37 cellular contexts compared by ENCODE assay signal in the genomic region with DNA sequence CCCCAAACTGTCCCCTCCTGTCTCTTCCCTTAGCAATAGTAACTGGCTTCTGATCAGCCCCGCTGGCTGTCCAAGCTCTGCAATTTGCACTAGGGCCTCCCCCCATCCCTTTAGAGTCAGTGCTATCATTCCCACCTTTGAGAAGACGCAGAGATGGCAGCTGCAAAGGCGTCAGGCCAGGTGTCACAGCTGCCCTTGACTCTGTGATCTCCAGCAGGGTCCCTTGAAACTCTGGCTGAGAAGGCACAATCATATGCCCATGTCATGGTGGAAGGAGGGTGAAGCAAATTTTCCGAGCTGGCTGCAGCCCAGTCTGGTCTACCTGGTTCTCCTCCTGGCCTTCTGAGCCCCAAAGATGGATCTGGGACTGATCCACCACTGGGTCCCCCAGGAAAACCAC. TPM values are rescaled to one million over a fixed set of nuclear protein-coding genes. Genes with fewer than 3 reads are reported as not detected.
"Had no signal": no experiment of that assay in that cellular context is flagged by ENCODE, and none has a peak within 500 bp of the region (broad histone marks: within the 10 kb centered on the region; RNA-seq: fewer than 3 reads in every experiment).

No MANE protein-coding gene starts in this region.

- H3K36me3 Mint-ChIP-seq: activated CD4-positive, alpha-beta memory T cell treated with anti-CD3 and anti-CD28 coated beads for 36 hours; activated CD8-positive, alpha-beta memory T cell treated with anti-CD3 and anti-CD28 coated beads, Interleukin-2, amount 10 ng/mL, durations not matched to agents 7 days and 5 days; activated naive CD8-positive, alpha-beta T cell treated with anti-CD3 and anti-CD28 coated beads for 36 hours had no signal

- H3K27ac Mint-ChIP-seq: activated CD4-positive, alpha-beta memory T cell treated with anti-CD3 and anti-CD28 coated beads for 36 hours; activated CD8-positive, alpha-beta memory T cell treated with anti-CD3 and anti-CD28 coated beads, Interleukin-2, amount 10 ng/mL, durations not matched to agents 7 days and 5 days; activated naive CD8-positive, alpha-beta T cell treated with anti-CD3 and anti-CD28 coated beads for 36 hours; activated T-cell treated with anti-CD3 and anti-CD28 coated beads, Interleukin-2, amount 50 U/mL, for 72 hours; activated T-helper 17 cell treated with anti-CD3 and anti-CD28 coated beads, Interleukin-2, amount 50 U/mL, for 72 hours had no signal

- H3K36me3 ChIP-seq: brain microvascular endothelial cell, WERI-Rb-1 had no signal

- ATAC-seq: activated CD8-positive, alpha-beta memory T cell treated with anti-CD3 and anti-CD28 coated beads, Interleukin-2, amount 10 ng/mL, durations not matched to agents 7 days and 5 days; activated T-cell treated with anti-CD3 and anti-CD28 coated beads, Interleukin-2, amount 50 U/mL, for 72 hours; activated T-helper 17 cell treated with anti-CD3 and anti-CD28 coated beads, Interleukin-2, amount 50 U/mL, for 72 hours; Right ventricle myocardium inferior; SK-N-SH treated with all-trans-retinoic acid at 6 μM for 48 hours had no signal

- H3K4me3 Mint-ChIP-seq: activated CD4-positive, alpha-beta memory T cell treated with anti-CD3 and anti-CD28 coated beads for 36 hours; activated CD8-positive, alpha-beta memory T cell treated with anti-CD3 and anti-CD28 coated beads, Interleukin-2, amount 10 ng/mL, durations not matched to agents 7 days and 5 days; activated naive CD8-positive, alpha-beta T cell treated with anti-CD3 and anti-CD28 coated beads for 36 hours; activated T-cell treated with anti-CD3 and anti-CD28 coated beads, Interleukin-2, amount 50 U/mL, for 72 hours; activated T-helper 17 cell treated with anti-CD3 and anti-CD28 coated beads, Interleukin-2, amount 50 U/mL, for 72 hours had no signal

- H3K27ac ChIP-seq: brain microvascular endothelial cell, KMS-11, PC-9, RWPE1, WERI-Rb-1 had no signal

- H3K4me3 ChIP-seq: PC-9 had no signal

- H3K27me3 ChIP-seq: brain microvascular endothelial cell had no signal

- DNase-seq: activated CD4-positive, alpha-beta memory T cell treated with anti-CD3 and anti-CD28 coated beads for 36 hours; activated CD4-positive, alpha-beta T cell treated with anti-CD3 and anti-CD28 coated beads for 1 hour; activated CD4-positive, alpha-beta T cell treated with anti-CD3 and anti-CD28 coated beads for 48 hours; activated CD4-positive, CD25-positive, alpha-beta regulatory T cell; activated CD8-positive, alpha-beta memory T cell treated with anti-CD3 and anti-CD28 coated beads, Interleukin-2, amount 10 ng/mL, durations not matched to agents 7 days and 5 days; activated effector memory CD4-positive, alpha-beta T cell treated with anti-CD3 and anti-CD28 coated beads, Interleukin-2, amount 50 U/mL, for 16 hours; activated naive CD4-positive, alpha-beta T cell; activated naive CD4-positive, alpha-beta T cell treated with anti-CD3 and anti-CD28 coated beads, Interleukin-2, amount 50 U/mL, for 16 hours; activated naive CD8-positive, alpha-beta T cell treated with anti-CD3 and anti-CD28 coated beads for 36 hours; activated T-cell treated with anti-CD3 and anti-CD28 coated beads, Interleukin-2, amount 50 U/mL, for 1 hour; activated T-cell treated with anti-CD3 and anti-CD28 coated beads, Interleukin-2, amount 50 U/mL, for 72 hours; amniotic stem cell; brain microvascular endothelial cell; MM.1S; MV-4-11; NCI-H1092; NCI-H1436 treated with DMSO at 0.1 percent for 48 hours; NCI-H1694 treated with DMSO at 0.1 percent for 48 hours; NCI-H2029; NCI-H510A; NCI-H526; NCI-H748 treated with DMSO at 0.1 percent for 48 hours; NK-92 treated with Interleukin-12 subunit alpha and Interleukin-12 subunit beta, amount 100 ng/mL, for 24 hours; PC-9; SIG-M5; T-helper 1 cell; T-helper 2 cell; T-helper 9 cell; WERI-Rb-1 had no signal

- H3K9me3 Mint-ChIP-seq: activated CD4-positive, alpha-beta memory T cell treated with anti-CD3 and anti-CD28 coated beads for 36 hours; activated naive CD8-positive, alpha-beta T cell treated with anti-CD3 and anti-CD28 coated beads for 36 hours; activated T-cell treated with anti-CD3 and anti-CD28 coated beads, Interleukin-2, amount 50 U/mL, for 72 hours; activated T-helper 17 cell treated with anti-CD3 and anti-CD28 coated beads, Interleukin-2, amount 50 U/mL, for 72 hours had no signal

- H3K27me3 Mint-ChIP-seq: activated CD4-positive, alpha-beta memory T cell treated with anti-CD3 and anti-CD28 coated beads for 36 hours; activated naive CD8-positive, alpha-beta T cell treated with anti-CD3 and anti-CD28 coated beads for 36 hours had no signal

- H3K4me1 Mint-ChIP-seq: activated CD8-positive, alpha-beta memory T cell treated with anti-CD3 and anti-CD28 coated beads, Interleukin-2, amount 10 ng/mL, durations not matched to agents 7 days and 5 days; activated naive CD8-positive, alpha-beta T cell treated with anti-CD3 and anti-CD28 coated beads for 36 hours; activated T-helper 17 cell treated with anti-CD3 and anti-CD28 coated beads, Interleukin-2, amount 50 U/mL, for 72 hours had no signal

RNA-seq across cellular contexts. Expression of a gene that starts 49.2 kb away (rescaled TPM):
- total RNA-seq: activated CD4-positive, alpha-beta memory T cell treated with anti-CD3 and anti-CD28 coated beads for 36 hours; activated CD8-positive, alpha-beta memory T cell treated with anti-CD3 and anti-CD28 coated beads, Interleukin-2, amount 10 ng/mL, durations not matched to agents 7 days and 5 days; activated naive CD8-positive, alpha-beta T cell treated with anti-CD3 and anti-CD28 coated beads for 36 hours; activated T-cell treated with anti-CD3 and anti-CD28 coated beads, Interleukin-2, amount 50 U/mL, for 72 hours; activated T-helper 17 cell treated with anti-CD3 and anti-CD28 coated beads, Interleukin-2, amount 50 U/mL, for 72 hours; aorta; LHCN-M2; PC-9; Right ventricle myocardium inferior; SK-MEL-5 had no signal
